In genomic region chr14:72513994-72514659, GRCh38 we compare ENCODE assay signal across 7 cellular contexts.
DNase-seq lines count a peak whose midpoint lies in the region; ATAC-seq, FAIRE-seq and TF ChIP-seq lines count a peak whose summit lies in the region.

No MANE protein-coding gene starts in this region.

- peaks cover 83% of the 10 kb centered on the region for H3K4me1 ChIP-seq in KMS-11 (ENCODE audit: low read depth, poor library complexity, severe bottlenecking)
- H3K4me1 ChIP-seq in kidney (ENCODE audit: control insufficient read depth in 1 of 2, insufficient read depth in 1 of 2, low read depth in 1 of 2, low read length in 2 of 2) = peaks cover 0 to 2% of the 10 kb centered on the region in 2 donors
- no peaks in the 10 kb centered on the region for H3K4me1 ChIP-seq in upper lobe of right lung
- peaks cover 27% of the 10 kb centered on the region for H3K4me1 ChIP-seq in effector memory CD4-positive, alpha-beta T cell (ENCODE audit: control insufficient read depth, insufficient read depth, low read length, poor library complexity, severe bottlenecking)

- no peak for ATAC-seq in upper lobe of right lung

- no peaks in the 10 kb centered on the region for H4K20me1 ChIP-seq in KMS-11 (ENCODE audit: insufficient read depth)

- H3K36me3 ChIP-seq in KMS-11 (ENCODE audit: insufficient read depth) (no peaks in the 10 kb centered on the region), kidney (ENCODE audit: control insufficient read depth in 1 of 2, insufficient read depth in 2 of 2, low read length in 2 of 2) (no peaks in the 10 kb centered on the region), upper lobe of right lung (no peaks in the 10 kb centered on the region)
- no peaks in the 10 kb centered on the region for H3K36me3 ChIP-seq in effector memory CD4-positive, alpha-beta T cell (ENCODE audit: control insufficient read depth, insufficient read depth, low read length)

- intact Hi-C loops in kidney (cut with DNase I) = no loop called here
- intact Hi-C loops in upper lobe of right lung (cut with DNase I) = no loop called here

- TF ChIP-seq CTCF in KMS-11 (conservative IDR thresholded peaks at IDR 0.05; ENCODE audit: low read depth, low read length) = peak; percentile 81
- peak; percentile 63 for TF ChIP-seq CTCF in kidney (IDR thresholded peaks at IDR 0.05; ENCODE audit: borderline replicate concordance, extremely low read depth, insufficient read depth)
- peak; percentile 52 for TF ChIP-seq CTCF in upper lobe of right lung (IDR thresholded peaks at IDR 0.05)

- H3K4me2 ChIP-seq in KMS-11 = peak overlapping the region; percentile 43

- 0 out of 2 replicates have a peak overlapping the region, but pooled peaks have one; percentile 2 for H2AFZ ChIP-seq in KMS-11 (ENCODE audit: low read depth)

- H3K27ac ChIP-seq in KMS-11 = peak overlapping the region; percentile 49
- no peak overlapping the region for H3K27ac ChIP-seq in kidney (ENCODE audit: low read depth in 2 of 2, low read length in 2 of 2)
- H3K27ac ChIP-seq in upper lobe of right lung = no peak overlapping the region
- no peak overlapping the region for H3K27ac ChIP-seq in effector memory CD4-positive, alpha-beta T cell (ENCODE audit: insufficient read depth, low read length, poor library complexity, severe bottlenecking)

- DNase-seq in G401 (ENCODE audit: low spot score) (peak; percentile 76), amniotic epithelial cell (ENCODE audit: low read depth) (peak; percentile 51), kidney (no peak), upper lobe of right lung (no peak), NCI-H526 treated with DMSO at 0.1 percent for 48 hours (lab: John Stamatoyannopoulos, UW) (no peak)
- no peak for DNase-seq in effector memory CD4-positive, alpha-beta T cell

- in situ Hi-C loops in G401 (cut with HindIII; ENCODE audit: low sequenced_read_pairs) = no loop called here

- H3K4me3 ChIP-seq in KMS-11 (IDR thresholded peaks at IDR 0.05; ENCODE audit: insufficient read depth, low read depth, low read length) (no peak overlapping the region), kidney (ENCODE audit: low read length in 2 of 2) (no peak overlapping the region), upper lobe of right lung (no peak overlapping the region)
- no peak overlapping the region for H3K4me3 ChIP-seq in effector memory CD4-positive, alpha-beta T cell (ENCODE audit: insufficient read depth, low read depth, low read length, poor library complexity, severe bottlenecking)

- H3K27me3 ChIP-seq in KMS-11 (ENCODE audit: insufficient read depth, low read depth) (no peaks in the 10 kb centered on the region), upper lobe of right lung (no peaks in the 10 kb centered on the region)
- no peaks in the 10 kb centered on the region for H3K27me3 ChIP-seq in effector memory CD4-positive, alpha-beta T cell (replicated peaks; ENCODE audit: control insufficient read depth, insufficient read depth, low read length, poor library complexity, severe bottlenecking)

- H3K9ac ChIP-seq in KMS-11 = no peak overlapping the region
- H3K9ac ChIP-seq in kidney (ENCODE audit: low read length in 2 of 2) = no peak overlapping the region

- no peak for FAIRE-seq in kidney (lab: Jason Lieb, UNC)

- H3K9me3 ChIP-seq in kidney (ENCODE audit: control insufficient read depth in 1 of 2, low read length in 2 of 2) (no peaks in the 10 kb centered on the region), upper lobe of right lung (no peaks in the 10 kb centered on the region)
- no peaks in the 10 kb centered on the region for H3K9me3 ChIP-seq in effector memory CD4-positive, alpha-beta T cell (ENCODE audit: control insufficient read depth, low read length)

- no peaks in the 10 kb centered on the region for H3K79me2 ChIP-seq in KMS-11 (ENCODE audit: insufficient read depth, low read depth)

Comparison
In these comparisons a context has a peak if more than half of its experiments do, and no peak if none do; other contexts are left out.
1. DNase-seq: peak in G401 (single experiment) and amniotic epithelial cell (single experiment); none in kidney (single experiment), upper lobe of right lung (single experiment), effector memory CD4-positive, alpha-beta T cell (0 of 3) and NCI-H526 treated with DMSO at 0.1 percent for 48 hours (single experiment).
2. Peak in every context shown above with its lines, with median percentiles within 50 percentile points of each other: CTCF ChIP-seq.